ENCODE assay signal across 1 cellular context in genomic region chr14:67532998-67533753, GRCh38.
A peak's percentile ranks its signal among the peaks of the same experiment; 100 is the strongest.
TF ChIP-seq lines count a peak whose summit lies in the region.

PLEKHH1 (plus strand) TSS chr14:67533290; CDS start chr14:67541868, 8,578 bp downstream.

TF ChIP-seq in HepG2, 621 proteins besides CTCF, POLR2A, EP300 and RAD21 (continued from another document and continues in another):
- TF ChIP-seq KIAA2018 (CRISPR knock-in tag; IDR thresholded peaks at IDR 0.05; ENCODE audit: borderline replicate concordance) (no peak), RXRA (CRISPR knock-in tag; IDR thresholded peaks at IDR 0.05) (0 out of 2 replicates have a peak, but pooled peaks have one; percentile 0), U2AF1 (optimal IDR thresholded peaks at IDR 0.05; ENCODE audit: low read depth, low read length) (no peak), PHF21A (CRISPR knock-in tag; IDR thresholded peaks at IDR 0.05) (peak; percentile 67; the same call in 1 of the 2 replicates), YEATS2 (CRISPR knock-in tag; IDR thresholded peaks at IDR 0.05; ENCODE audit: borderline replicate concordance) (no peak), ZNF607 (CRISPR knock-in tag; IDR thresholded peaks at IDR 0.05; ENCODE audit: borderline replicate concordance) (0 out of 2 replicates have a peak, but pooled peaks have one; percentile 13), GABPA (IDR thresholded peaks at IDR 0.05; ENCODE audit: low read depth, low read length) (peak; percentile 45), GABPA (CRISPR knock-in tag; IDR thresholded peaks at IDR 0.05; ENCODE audit: low read depth) (peak; percentile 76), SP2 (CRISPR knock-in tag; IDR thresholded peaks at IDR 0.05) (0 out of 2 replicates have a peak, but pooled peaks have one; percentile 15), ZFX (CRISPR knock-in tag; IDR thresholded peaks at IDR 0.05; ENCODE audit: low read depth) (peak; percentile 66), FOSL2 (CRISPR knock-in tag; IDR thresholded peaks at IDR 0.05) (peak; percentile 45; the same call in 1 of the 2 replicates), ZFY (CRISPR knock-in tag; IDR thresholded peaks at IDR 0.05) (peak; percentile 68; the same call in 1 of the 2 replicates), ZNF333 (CRISPR knock-in tag; IDR thresholded peaks at IDR 0.05; ENCODE audit: borderline replicate concordance) (no peak), ZSCAN21 (CRISPR knock-in tag; IDR thresholded peaks at IDR 0.05; ENCODE audit: borderline replicate concordance) (peak; percentile 82), RAD51 (IDR thresholded peaks at IDR 0.05; ENCODE audit: borderline replicate concordance) (no peak), POLR2G (IDR thresholded peaks at IDR 0.05; ENCODE audit: low read depth, low read length) (peak; percentile 90), ARHGAP35 (CRISPR knock-in tag; IDR thresholded peaks at IDR 0.05; ENCODE audit: borderline replicate concordance) (peak; percentile 42; the same call in 1 of the 2 replicates), SMAD3 (CRISPR knock-in tag; IDR thresholded peaks at IDR 0.05) (no peak), NR2C2 (CRISPR knock-in tag; IDR thresholded peaks at IDR 0.05; ENCODE audit: borderline replicate concordance) (peak; percentile 21; the same call in 1 of the 2 replicates), HCFC1 (IDR thresholded peaks at IDR 0.05; ENCODE audit: low read depth, low read length) (no peak)
- TF ChIP-seq, protein P1, sequence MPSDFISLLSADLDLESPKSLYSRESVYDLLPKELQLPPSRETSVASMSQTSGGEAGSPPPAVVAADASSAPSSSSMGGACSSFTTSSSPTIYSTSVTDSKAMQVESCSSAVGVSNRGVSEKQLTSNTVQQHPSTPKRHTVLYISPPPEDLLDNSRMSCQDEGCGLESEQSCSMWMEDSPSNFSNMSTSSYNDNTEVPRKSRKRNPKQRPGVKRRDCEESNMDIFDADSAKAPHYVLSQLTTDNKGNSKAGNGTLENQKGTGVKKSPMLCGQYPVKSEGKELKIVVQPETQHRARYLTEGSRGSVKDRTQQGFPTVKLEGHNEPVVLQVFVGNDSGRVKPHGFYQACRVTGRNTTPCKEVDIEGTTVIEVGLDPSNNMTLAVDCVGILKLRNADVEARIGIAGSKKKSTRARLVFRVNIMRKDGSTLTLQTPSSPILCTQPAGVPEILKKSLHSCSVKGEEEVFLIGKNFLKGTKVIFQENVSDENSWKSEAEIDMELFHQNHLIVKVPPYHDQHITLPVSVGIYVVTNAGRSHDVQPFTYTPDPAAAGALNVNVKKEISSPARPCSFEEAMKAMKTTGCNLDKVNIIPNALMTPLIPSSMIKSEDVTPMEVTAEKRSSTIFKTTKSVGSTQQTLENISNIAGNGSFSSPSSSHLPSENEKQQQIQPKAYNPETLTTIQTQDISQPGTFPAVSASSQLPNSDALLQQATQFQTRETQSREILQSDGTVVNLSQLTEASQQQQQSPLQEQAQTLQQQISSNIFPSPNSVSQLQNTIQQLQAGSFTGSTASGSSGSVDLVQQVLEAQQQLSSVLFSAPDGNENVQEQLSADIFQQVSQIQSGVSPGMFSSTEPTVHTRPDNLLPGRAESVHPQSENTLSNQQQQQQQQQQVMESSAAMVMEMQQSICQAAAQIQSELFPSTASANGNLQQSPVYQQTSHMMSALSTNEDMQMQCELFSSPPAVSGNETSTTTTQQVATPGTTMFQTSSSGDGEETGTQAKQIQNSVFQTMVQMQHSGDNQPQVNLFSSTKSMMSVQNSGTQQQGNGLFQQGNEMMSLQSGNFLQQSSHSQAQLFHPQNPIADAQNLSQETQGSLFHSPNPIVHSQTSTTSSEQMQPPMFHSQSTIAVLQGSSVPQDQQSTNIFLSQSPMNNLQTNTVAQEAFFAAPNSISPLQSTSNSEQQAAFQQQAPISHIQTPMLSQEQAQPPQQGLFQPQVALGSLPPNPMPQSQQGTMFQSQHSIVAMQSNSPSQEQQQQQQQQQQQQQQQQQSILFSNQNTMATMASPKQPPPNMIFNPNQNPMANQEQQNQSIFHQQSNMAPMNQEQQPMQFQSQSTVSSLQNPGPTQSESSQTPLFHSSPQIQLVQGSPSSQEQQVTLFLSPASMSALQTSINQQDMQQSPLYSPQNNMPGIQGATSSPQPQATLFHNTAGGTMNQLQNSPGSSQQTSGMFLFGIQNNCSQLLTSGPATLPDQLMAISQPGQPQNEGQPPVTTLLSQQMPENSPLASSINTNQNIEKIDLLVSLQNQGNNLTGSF (CRISPR knock-in tag; IDR thresholded peaks at IDR 0.05), result peak; percentile 20; the same call in 1 of the 2 replicates
- TF ChIP-seq, protein P2, sequence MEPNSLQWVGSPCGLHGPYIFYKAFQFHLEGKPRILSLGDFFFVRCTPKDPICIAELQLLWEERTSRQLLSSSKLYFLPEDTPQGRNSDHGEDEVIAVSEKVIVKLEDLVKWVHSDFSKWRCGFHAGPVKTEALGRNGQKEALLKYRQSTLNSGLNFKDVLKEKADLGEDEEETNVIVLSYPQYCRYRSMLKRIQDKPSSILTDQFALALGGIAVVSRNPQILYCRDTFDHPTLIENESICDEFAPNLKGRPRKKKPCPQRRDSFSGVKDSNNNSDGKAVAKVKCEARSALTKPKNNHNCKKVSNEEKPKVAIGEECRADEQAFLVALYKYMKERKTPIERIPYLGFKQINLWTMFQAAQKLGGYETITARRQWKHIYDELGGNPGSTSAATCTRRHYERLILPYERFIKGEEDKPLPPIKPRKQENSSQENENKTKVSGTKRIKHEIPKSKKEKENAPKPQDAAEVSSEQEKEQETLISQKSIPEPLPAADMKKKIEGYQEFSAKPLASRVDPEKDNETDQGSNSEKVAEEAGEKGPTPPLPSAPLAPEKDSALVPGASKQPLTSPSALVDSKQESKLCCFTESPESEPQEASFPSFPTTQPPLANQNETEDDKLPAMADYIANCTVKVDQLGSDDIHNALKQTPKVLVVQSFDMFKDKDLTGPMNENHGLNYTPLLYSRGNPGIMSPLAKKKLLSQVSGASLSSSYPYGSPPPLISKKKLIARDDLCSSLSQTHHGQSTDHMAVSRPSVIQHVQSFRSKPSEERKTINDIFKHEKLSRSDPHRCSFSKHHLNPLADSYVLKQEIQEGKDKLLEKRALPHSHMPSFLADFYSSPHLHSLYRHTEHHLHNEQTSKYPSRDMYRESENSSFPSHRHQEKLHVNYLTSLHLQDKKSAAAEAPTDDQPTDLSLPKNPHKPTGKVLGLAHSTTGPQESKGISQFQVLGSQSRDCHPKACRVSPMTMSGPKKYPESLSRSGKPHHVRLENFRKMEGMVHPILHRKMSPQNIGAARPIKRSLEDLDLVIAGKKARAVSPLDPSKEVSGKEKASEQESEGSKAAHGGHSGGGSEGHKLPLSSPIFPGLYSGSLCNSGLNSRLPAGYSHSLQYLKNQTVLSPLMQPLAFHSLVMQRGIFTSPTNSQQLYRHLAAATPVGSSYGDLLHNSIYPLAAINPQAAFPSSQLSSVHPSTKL (CRISPR knock-in tag; IDR thresholded peaks at IDR 0.05), result peak; percentile 43; the same call in 1 of the 2 replicates
- TF ChIP-seq, protein P3, sequence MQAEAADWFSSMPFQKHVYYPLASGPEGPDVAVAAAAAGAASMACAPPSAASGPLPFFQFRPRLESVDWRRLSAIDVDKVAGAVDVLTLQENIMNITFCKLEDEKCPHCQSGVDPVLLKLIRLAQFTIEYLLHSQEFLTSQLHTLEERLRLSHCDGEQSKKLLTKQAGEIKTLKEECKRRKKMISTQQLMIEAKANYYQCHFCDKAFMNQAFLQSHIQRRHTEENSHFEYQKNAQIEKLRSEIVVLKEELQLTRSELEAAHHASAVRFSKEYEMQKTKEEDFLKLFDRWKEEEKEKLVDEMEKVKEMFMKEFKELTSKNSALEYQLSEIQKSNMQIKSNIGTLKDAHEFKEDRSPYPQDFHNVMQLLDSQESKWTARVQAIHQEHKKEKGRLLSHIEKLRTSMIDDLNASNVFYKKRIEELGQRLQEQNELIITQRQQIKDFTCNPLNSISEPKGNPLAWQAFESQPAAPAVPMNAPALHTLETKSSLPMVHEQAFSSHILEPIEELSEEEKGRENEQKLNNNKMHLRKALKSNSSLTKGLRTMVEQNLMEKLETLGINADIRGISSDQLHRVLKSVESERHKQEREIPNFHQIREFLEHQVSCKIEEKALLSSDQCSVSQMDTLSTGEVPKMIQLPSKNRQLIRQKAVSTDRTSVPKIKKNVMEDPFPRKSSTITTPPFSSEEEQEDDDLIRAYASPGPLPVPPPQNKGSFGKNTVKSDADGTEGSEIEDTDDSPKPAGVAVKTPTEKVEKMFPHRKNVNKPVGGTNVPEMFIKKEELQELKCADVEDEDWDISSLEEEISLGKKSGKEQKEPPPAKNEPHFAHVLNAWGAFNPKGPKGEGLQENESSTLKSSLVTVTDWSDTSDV (CRISPR knock-in tag; IDR thresholded peaks at IDR 0.05), result no peak
- TF ChIP-seq, protein P4, sequence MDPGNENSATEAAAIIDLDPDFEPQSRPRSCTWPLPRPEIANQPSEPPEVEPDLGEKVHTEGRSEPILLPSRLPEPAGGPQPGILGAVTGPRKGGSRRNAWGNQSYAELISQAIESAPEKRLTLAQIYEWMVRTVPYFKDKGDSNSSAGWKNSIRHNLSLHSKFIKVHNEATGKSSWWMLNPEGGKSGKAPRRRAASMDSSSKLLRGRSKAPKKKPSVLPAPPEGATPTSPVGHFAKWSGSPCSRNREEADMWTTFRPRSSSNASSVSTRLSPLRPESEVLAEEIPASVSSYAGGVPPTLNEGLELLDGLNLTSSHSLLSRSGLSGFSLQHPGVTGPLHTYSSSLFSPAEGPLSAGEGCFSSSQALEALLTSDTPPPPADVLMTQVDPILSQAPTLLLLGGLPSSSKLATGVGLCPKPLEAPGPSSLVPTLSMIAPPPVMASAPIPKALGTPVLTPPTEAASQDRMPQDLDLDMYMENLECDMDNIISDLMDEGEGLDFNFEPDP (CRISPR knock-in tag; conservative IDR thresholded peaks at IDR 0.05), result no peak
- TF ChIP-seq, protein P5, sequence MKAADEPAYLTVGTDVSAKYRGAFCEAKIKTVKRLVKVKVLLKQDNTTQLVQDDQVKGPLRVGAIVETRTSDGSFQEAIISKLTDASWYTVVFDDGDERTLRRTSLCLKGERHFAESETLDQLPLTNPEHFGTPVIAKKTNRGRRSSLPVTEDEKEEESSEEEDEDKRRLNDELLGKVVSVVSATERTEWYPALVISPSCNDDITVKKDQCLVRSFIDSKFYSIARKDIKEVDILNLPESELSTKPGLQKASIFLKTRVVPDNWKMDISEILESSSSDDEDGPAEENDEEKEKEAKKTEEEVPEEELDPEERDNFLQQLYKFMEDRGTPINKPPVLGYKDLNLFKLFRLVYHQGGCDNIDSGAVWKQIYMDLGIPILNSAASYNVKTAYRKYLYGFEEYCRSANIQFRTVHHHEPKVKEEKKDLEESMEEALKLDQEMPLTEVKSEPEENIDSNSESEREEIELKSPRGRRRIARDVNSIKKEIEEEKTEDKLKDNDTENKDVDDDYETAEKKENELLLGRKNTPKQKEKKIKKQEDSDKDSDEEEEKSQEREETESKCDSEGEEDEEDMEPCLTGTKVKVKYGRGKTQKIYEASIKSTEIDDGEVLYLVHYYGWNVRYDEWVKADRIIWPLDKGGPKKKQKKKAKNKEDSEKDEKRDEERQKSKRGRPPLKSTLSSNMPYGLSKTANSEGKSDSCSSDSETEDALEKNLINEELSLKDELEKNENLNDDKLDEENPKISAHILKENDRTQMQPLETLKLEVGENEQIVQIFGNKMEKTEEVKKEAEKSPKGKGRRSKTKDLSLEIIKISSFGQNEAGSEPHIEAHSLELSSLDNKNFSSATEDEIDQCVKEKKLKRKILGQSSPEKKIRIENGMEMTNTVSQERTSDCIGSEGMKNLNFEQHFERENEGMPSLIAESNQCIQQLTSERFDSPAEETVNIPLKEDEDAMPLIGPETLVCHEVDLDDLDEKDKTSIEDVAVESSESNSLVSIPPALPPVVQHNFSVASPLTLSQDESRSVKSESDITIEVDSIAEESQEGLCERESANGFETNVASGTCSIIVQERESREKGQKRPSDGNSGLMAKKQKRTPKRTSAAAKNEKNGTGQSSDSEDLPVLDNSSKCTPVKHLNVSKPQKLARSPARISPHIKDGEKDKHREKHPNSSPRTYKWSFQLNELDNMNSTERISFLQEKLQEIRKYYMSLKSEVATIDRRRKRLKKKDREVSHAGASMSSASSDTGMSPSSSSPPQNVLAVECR (CRISPR knock-in tag; IDR thresholded peaks at IDR 0.05; ENCODE audit: borderline replicate concordance), result peak; percentile 48; the same call in 1 of the 2 replicates
